In genomic region chr20:17787816-17788215, GRCh38 we compare ENCODE assay signal across 1 cellular context.
TF ChIP-seq lines count a peak whose summit lies in the region.

No MANE protein-coding gene starts in this region.

TF ChIP-seq in GM23338, 12 proteins besides CTCF, POLR2A, EP300 and RAD21:
- TF ChIP-seq ETS1 (IDR thresholded peaks at IDR 0.05), result no peak
- no peak for TF ChIP-seq ZNF462 (CRISPR knock-in tag; IDR thresholded peaks at IDR 0.05)
- no peak for TF ChIP-seq EZH2phosphoT487 (IDR thresholded peaks at IDR 0.05; ENCODE audit: unreplicated experiment)
- TF ChIP-seq JUNB (IDR thresholded peaks at IDR 0.05; ENCODE audit: unreplicated experiment), result no peak
- no peak for TF ChIP-seq ZNF114 (CRISPR knock-in tag; IDR thresholded peaks at IDR 0.05)
- no peak for TF ChIP-seq POLR2AphosphoS5 (IDR thresholded peaks at IDR 0.05; ENCODE audit: low read depth)
- no peak for TF ChIP-seq EZH2 (IDR thresholded peaks at IDR 0.05; ENCODE audit: low read depth, unreplicated experiment)
- TF ChIP-seq REST (IDR thresholded peaks at IDR 0.05; ENCODE audit: unreplicated experiment), result no peak
- TF ChIP-seq CREB1 (CRISPR knock-in tag; IDR thresholded peaks at IDR 0.05; ENCODE audit: low read depth), result no peak
- TF ChIP-seq ZNF331 (CRISPR knock-in tag; IDR thresholded peaks at IDR 0.05; ENCODE audit: low read depth), result no peak
- TF ChIP-seq STAT1 (IDR thresholded peaks at IDR 0.05; ENCODE audit: unreplicated experiment), result no peak
- no peak for TF ChIP-seq NANOG (IDR thresholded peaks at IDR 0.05; ENCODE audit: borderline replicate concordance)
